ENCODE assay signal across 8 cellular contexts in the genomic region with DNA sequence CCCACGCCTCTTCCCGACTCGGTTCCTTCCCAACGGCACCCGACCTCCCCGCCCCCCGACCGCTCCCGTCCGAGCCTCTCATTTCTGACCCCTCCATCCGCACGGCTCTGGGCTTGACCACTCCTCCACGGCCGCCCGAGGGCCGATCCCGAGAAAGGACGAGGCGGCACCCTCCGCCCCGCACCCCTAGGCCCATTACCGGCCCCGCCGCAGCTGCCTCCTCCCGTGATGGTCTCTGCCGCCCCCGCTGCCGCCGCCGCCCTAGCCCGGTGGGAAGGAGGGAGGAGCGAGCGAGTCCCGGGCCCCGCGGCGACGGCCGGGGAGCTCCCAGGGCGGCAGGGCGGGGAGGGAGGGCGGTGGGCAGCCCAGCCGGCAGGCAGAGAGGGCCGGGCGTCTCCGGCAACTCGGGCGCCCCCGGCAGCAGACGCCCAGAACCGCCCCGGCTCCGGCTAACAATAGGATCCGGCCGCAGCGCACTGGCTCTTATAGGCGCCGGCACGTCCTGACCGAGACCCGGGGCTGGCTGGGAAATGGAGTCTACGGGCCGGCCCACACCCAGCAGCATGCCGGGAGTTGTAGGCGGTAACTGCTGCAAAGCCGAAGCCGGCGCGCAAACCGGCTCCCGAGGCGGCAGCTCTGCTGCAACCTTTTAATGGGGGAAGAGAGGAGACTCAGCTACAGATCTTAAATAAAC. TPM values are rescaled to one million over a fixed set of nuclear protein-coding genes. Genes with fewer than 3 reads are reported as not detected.
DNase-seq lines count a peak whose midpoint lies in the region; ATAC-seq and TF ChIP-seq lines count a peak whose summit lies in the region.

A gene with protein sequence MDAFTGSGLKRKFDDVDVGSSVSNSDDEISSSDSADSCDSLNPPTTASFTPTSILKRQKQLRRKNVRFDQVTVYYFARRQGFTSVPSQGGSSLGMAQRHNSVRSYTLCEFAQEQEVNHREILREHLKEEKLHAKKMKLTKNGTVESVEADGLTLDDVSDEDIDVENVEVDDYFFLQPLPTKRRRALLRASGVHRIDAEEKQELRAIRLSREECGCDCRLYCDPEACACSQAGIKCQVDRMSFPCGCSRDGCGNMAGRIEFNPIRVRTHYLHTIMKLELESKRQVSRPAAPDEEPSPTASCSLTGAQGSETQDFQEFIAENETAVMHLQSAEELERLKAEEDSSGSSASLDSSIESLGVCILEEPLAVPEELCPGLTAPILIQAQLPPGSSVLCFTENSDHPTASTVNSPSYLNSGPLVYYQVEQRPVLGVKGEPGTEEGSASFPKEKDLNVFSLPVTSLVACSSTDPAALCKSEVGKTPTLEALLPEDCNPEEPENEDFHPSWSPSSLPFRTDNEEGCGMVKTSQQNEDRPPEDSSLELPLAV (minus strand): TSS at position 457 of the 694 bp plus-strand sequence. CDS start 7,035 bp downstream, outside the sequence.

- peak within 1 kb of the TSS; percentile 48 to 80 (median 77) for H3K27ac ChIP-seq in right lobe of liver

- peak; percentile 98 for ATAC-seq in GM19397 (IDR thresholded peaks at IDR 0.05; ENCODE audit: unreplicated experiment)
- ATAC-seq in HG03571 (IDR thresholded peaks at IDR 0.05; ENCODE audit: unreplicated experiment), result peak; percentile 98
- peak; percentile 100 for ATAC-seq in right lobe of liver

- peak; percentile 100 for TF ChIP-seq POLR2A in right lobe of liver (IDR thresholded peaks at IDR 0.05)

- no peaks in the 10 kb centered on the region for H3K36me3 ChIP-seq in right lobe of liver

- no peaks in the 10 kb centered on the region for H3K9me3 ChIP-seq in right lobe of liver

- peak in 1 of 4 donors; percentile 19 for TF ChIP-seq CTCF in right lobe of liver (IDR thresholded peaks at IDR 0.05)

- H3K4me3 ChIP-seq in right lobe of liver, result peak within 1 kb of the TSS; percentile 72 to 91 (median 86)

- DNase-seq in CD1c-positive myeloid dendritic cell (ENCODE audit: extremely low spot score), result peak; percentile 97
- DNase-seq in NCI-H82 (lab: John Stamatoyannopoulos, UW), result peak; percentile 98
- DNase-seq in activated CD4-positive, alpha-beta T cell treated with anti-CD3 and anti-CD28 coated beads, Interleukin-2, amount 50 U/mL, for 48 hours, result peak; percentile 94 to 96
- DNase-seq in dermis microvascular lymphatic vessel endothelial cell (ENCODE audit: low read depth in 2 of 2), result peak; percentile 87 to 96
- peak; percentile 96 to 97 (median 97) for DNase-seq in right lobe of liver
- DNase-seq in stimulated activated CD4-positive, alpha-beta T cell treated with anti-CD3 and anti-CD28 coated beads, Interleukin-4, amount 100 ng/mL, for 4 hours, result peak; percentile 92

- WGBS in right lobe of liver (ENCODE audit: insufficient coverage, low coverage, low lambda C conversion rate, missing lambda C conversion rate), result 0% methylated on average over 17 of the region's 72 CpGs

- H3K27me3 ChIP-seq in right lobe of liver, result no peaks in the 10 kb centered on the region

- intact Hi-C loops in right lobe of liver (cut with DNase I), result no loop called here

- H3K4me1 ChIP-seq in right lobe of liver, result no peaks in the 10 kb centered on the region

RNA-seq across cellular contexts. Expression of the gene that starts here (rescaled TPM):
- total RNA-seq in dermis microvascular lymphatic vessel endothelial cell (11.3 and 19.3 TPM in 2 replicates), right lobe of liver (1 to 10 TPM; 5.2 to 9.4 (median 6.7) TPM)

Comparison
In these comparisons a context has a peak if more than half of its experiments do, and no peak if none do; other contexts are left out.
1. Peak in every context shown above with its lines: DNase-seq, ATAC-seq, H3K4me3 ChIP-seq and H3K27ac ChIP-seq.